8 cellular contexts compared by ENCODE assay signal in genomic region chr1:146298575-146298897, GRCh38.
DNase-seq lines count a peak whose midpoint lies in the region; ATAC-seq and TF ChIP-seq lines count a peak whose summit lies in the region.
"Not testable (repeated sequence)": the region's sequence is repeated elsewhere in the genome, so short reads cannot be mapped to it uniquely, and the experiment has no call there.

No MANE protein-coding gene starts in this region.

- H3K27me3 ChIP-seq in left lung = not testable (repeated sequence)

- not testable (repeated sequence) for H3K36me3 ChIP-seq in left lung

- intact Hi-C loops in left lung (cut with DNase I) = not testable (repeated sequence)

- H3K4me3 Mint-ChIP-seq in activated T-helper 17 cell treated with anti-CD3 and anti-CD28 coated beads, Interleukin-2, amount 50 U/mL, for 72 hours; stimulated activated naive CD8-positive, alpha-beta T cell treated with anti-CD3 and anti-CD28 coated beads, Interleukin-15, amount 100 ng/mL, for 72 hours: not testable (repeated sequence)

- not testable (repeated sequence) for H3K9me3 ChIP-seq in left lung

- H3K9me3 Mint-ChIP-seq in activated T-helper 17 cell treated with anti-CD3 and anti-CD28 coated beads, Interleukin-2, amount 50 U/mL, for 72 hours; stimulated activated naive CD8-positive, alpha-beta T cell treated with anti-CD3 and anti-CD28 coated beads, Interleukin-15, amount 100 ng/mL, for 72 hours: not testable (repeated sequence)

- H3K4me1 Mint-ChIP-seq in activated T-helper 17 cell treated with anti-CD3 and anti-CD28 coated beads, Interleukin-2, amount 50 U/mL, for 72 hours; stimulated activated naive CD8-positive, alpha-beta T cell treated with anti-CD3 and anti-CD28 coated beads, Interleukin-15, amount 100 ng/mL, for 72 hours: not testable (repeated sequence)

- TF ChIP-seq CTCF in left lung (IDR thresholded peaks at IDR 0.05) = not testable (repeated sequence)

- DNase-seq in left lung; stimulated activated naive CD8-positive, alpha-beta T cell treated with anti-CD3 and anti-CD28 coated beads, Interleukin-15, amount 100 ng/mL, for 72 hours: not testable (repeated sequence)

- not testable (repeated sequence) for H3K27ac ChIP-seq in left lung

- H3K4me3 ChIP-seq in left lung = not testable (repeated sequence)

- H3K36me3 Mint-ChIP-seq in activated T-helper 17 cell treated with anti-CD3 and anti-CD28 coated beads, Interleukin-2, amount 50 U/mL, for 72 hours (ENCODE audit: low read depth) = not testable (repeated sequence)

- H3K27me3 Mint-ChIP-seq in activated T-helper 17 cell treated with anti-CD3 and anti-CD28 coated beads, Interleukin-2, amount 50 U/mL, for 72 hours; stimulated activated naive CD8-positive, alpha-beta T cell treated with anti-CD3 and anti-CD28 coated beads, Interleukin-15, amount 100 ng/mL, for 72 hours: not testable (repeated sequence)

- ATAC-seq in GM18861 (IDR thresholded peaks at IDR 0.05; ENCODE audit: unreplicated experiment) = peak; percentile 87
- peak; percentile 71 for ATAC-seq in GM19467 (IDR thresholded peaks at IDR 0.05; ENCODE audit: unreplicated experiment)
- ATAC-seq in HG02571 (IDR thresholded peaks at IDR 0.05; ENCODE audit: unreplicated experiment) = peak; percentile 84
- ATAC-seq in HG03060 (IDR thresholded peaks at IDR 0.05; ENCODE audit: low read depth, unreplicated experiment) = peak; percentile 67
- ATAC-seq in HG03520 (IDR thresholded peaks at IDR 0.05; ENCODE audit: unreplicated experiment) = peak; percentile 91
- peak; percentile 97 for ATAC-seq in activated T-helper 17 cell treated with anti-CD3 and anti-CD28 coated beads, Interleukin-2, amount 50 U/mL, for 72 hours (replicated peaks)
- peak; percentile 96 for ATAC-seq in left lung
- ATAC-seq in stimulated activated naive CD8-positive, alpha-beta T cell treated with anti-CD3 and anti-CD28 coated beads, Interleukin-15, amount 100 ng/mL, for 72 hours = peak; percentile 98

- not testable (repeated sequence) for H3K27ac Mint-ChIP-seq in activated T-helper 17 cell treated with anti-CD3 and anti-CD28 coated beads, Interleukin-2, amount 50 U/mL, for 72 hours; stimulated activated naive CD8-positive, alpha-beta T cell treated with anti-CD3 and anti-CD28 coated beads, Interleukin-15, amount 100 ng/mL, for 72 hours

- H3K4me1 ChIP-seq in left lung = not testable (repeated sequence)
